In the genomic region with DNA sequence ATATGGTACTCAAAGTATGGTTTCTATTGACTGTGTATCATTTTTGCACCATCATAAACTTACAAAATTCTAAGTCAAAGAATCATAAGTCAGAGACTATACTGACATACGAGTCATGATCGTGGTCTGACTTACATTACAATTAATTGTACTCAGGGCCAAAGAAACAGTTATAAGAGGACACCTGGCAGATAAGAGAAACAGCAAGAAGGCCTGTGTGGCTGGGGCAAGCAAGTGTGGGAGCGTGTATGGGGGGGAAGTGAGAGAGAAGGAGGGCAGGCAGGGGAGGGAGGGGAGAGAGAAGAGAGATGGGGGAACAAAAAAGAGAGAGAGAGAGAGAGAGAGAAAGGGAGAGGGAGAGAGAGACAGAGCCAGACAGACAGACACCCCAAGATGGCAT, we compare ENCODE assay signal across 20 cellular contexts.
DNase-seq lines count a peak whose midpoint lies in the region; ATAC-seq and TF ChIP-seq lines count a peak whose summit lies in the region.
"Had no signal": no experiment of that assay in that cellular context is flagged by ENCODE, and none has a peak within 500 bp of the region (broad histone marks: within the 10 kb centered on the region; RNA-seq: fewer than 3 reads in every experiment).

No MANE protein-coding gene starts in this region.

- no peak for DNase-seq in activated CD4-positive, CD25-positive, alpha-beta regulatory T cell (lab: John Stamatoyannopoulos, UW)
- DNase-seq in Jurkat, Clone E6-1 (ENCODE audit: low read depth, low spot score) = peak; percentile 39
- DNase-seq in activated B cell treated with CpG ODN at 0.5 μM for 24 hours = no peak
- DNase-seq in memory B cell (ENCODE audit: low spot score in 2 of 2) = no peak
- no peak for DNase-seq in activated T-helper 2 cell treated with anti-CD3 and anti-CD28 coated beads, Interferon-gamma antibody, Interleukin-2, Interleukin-4, amounts not matched to agents 10 μg/mL and 5 μg/mL and 100 μg/mL, durations not matched to agents 14 hours and 24 hours and 36 hours (ENCODE audit: low spot score)
- no peak for DNase-seq in stimulated activated CD4-positive, alpha-beta T cell treated with anti-CD3 and anti-CD28 coated beads, Interleukin-12 subunit alpha, Interleukin-12 subunit beta, amount 100 ng/mL, for 4 hours
- DNase-seq in germinal center (ENCODE audit: low spot score) = no peak
- DNase-seq: dorsolateral prefrontal cortex; left lung; mucosa of descending colon; NCI-H1092; NCI-H2081; NCI-H524 treated with DMSO at 0.1 percent for 48 hours; OCI-M1; stimulated activated naive CD4-positive, alpha-beta T cell treated with Interleukin-2 at 50 U/mL for 16 hours had no signal

- no peak overlapping the region for H3K4me3 ChIP-seq in Jurkat, Clone E6-1 (ENCODE audit: low read length)
- H3K4me3 ChIP-seq: BLaER1 treated with 17β-estradiol and CSF1 and Interleukin-3, amounts not matched to agents 10 nM and 100 nM; dorsolateral prefrontal cortex; GM23338; left lung; mucosa of descending colon; tibial nerve had no signal

- H3K27me3 Mint-ChIP-seq in activated B cell treated with CpG ODN at 0.5 μM for 24 hours (no peaks in the 10 kb centered on the region), memory B cell (no peaks in the 10 kb centered on the region)
- no peaks in the 10 kb centered on the region for H3K27me3 Mint-ChIP-seq in activated T-helper 2 cell treated with anti-CD3 and anti-CD28 coated beads, Interferon-gamma antibody, Interleukin-2, Interleukin-4, amounts not matched to agents 10 μg/mL and 5 μg/mL and 100 μg/mL, durations not matched to agents 14 hours and 24 hours and 36 hours (ENCODE audit: low read depth)
- H3K27me3 Mint-ChIP-seq: activated naive CD8-positive, alpha-beta T cell had no signal

- H3K4me1 Mint-ChIP-seq in activated B cell treated with CpG ODN at 0.5 μM for 24 hours (peaks cover 11% of the 10 kb centered on the region), memory B cell (peaks cover 16% of the 10 kb centered on the region)
- H3K4me1 Mint-ChIP-seq in activated T-helper 2 cell treated with anti-CD3 and anti-CD28 coated beads, Interferon-gamma antibody, Interleukin-2, Interleukin-4, amounts not matched to agents 10 μg/mL and 5 μg/mL and 100 μg/mL, durations not matched to agents 14 hours and 24 hours and 36 hours (ENCODE audit: low read depth) = peaks cover 21% of the 10 kb centered on the region

- no peak for TF ChIP-seq CTCF in activated B cell treated with CpG ODN at 0.5 μM for 24 hours (IDR thresholded peaks at IDR 0.05)

- POLR2A ChIA-PET in activated B cell treated with CpG ODN at 0.5 μM for 24 hours (lab: Charles Lee) = interaction anchor here (0.8 kb wide), 1 partner anchor 334 kb away, joined by 7 read pairs; no protein-coding TSS in a partner anchor

- intact Hi-C loops in activated B cell treated with CpG ODN at 0.5 μM for 24 hours (cut with micrococcal nuclease) = no loop called here
- intact Hi-C loops in activated T-helper 2 cell treated with anti-CD3 and anti-CD28 coated beads, Interferon-gamma antibody, Interleukin-2, Interleukin-4, amounts not matched to agents 10 μg/mL and 5 μg/mL and 100 μg/mL, durations not matched to agents 14 hours and 24 hours and 36 hours (cut with micrococcal nuclease) = no loop called here

- no peak overlapping the region for H3K4me3 Mint-ChIP-seq in activated B cell treated with CpG ODN at 0.5 μM for 24 hours
- H3K4me3 Mint-ChIP-seq in memory B cell = no peak overlapping the region
- H3K4me3 Mint-ChIP-seq in activated T-helper 2 cell treated with anti-CD3 and anti-CD28 coated beads, Interferon-gamma antibody, Interleukin-2, Interleukin-4, amounts not matched to agents 10 μg/mL and 5 μg/mL and 100 μg/mL, durations not matched to agents 14 hours and 24 hours and 36 hours (ENCODE audit: low read depth) = no peak overlapping the region
- H3K4me3 Mint-ChIP-seq: activated naive CD8-positive, alpha-beta T cell; GM23338 had no signal

- H3K9me3 Mint-ChIP-seq in activated B cell treated with CpG ODN at 0.5 μM for 24 hours (no peaks in the 10 kb centered on the region), memory B cell (no peaks in the 10 kb centered on the region)
- H3K9me3 Mint-ChIP-seq in activated T-helper 2 cell treated with anti-CD3 and anti-CD28 coated beads, Interferon-gamma antibody, Interleukin-2, Interleukin-4, amounts not matched to agents 10 μg/mL and 5 μg/mL and 100 μg/mL, durations not matched to agents 14 hours and 24 hours and 36 hours = peaks cover under 1% of the 10 kb centered on the region
- H3K9me3 Mint-ChIP-seq: GM23338 had no signal

- H3K36me3 Mint-ChIP-seq in activated B cell treated with CpG ODN at 0.5 μM for 24 hours (ENCODE audit: low read depth) (no peaks in the 10 kb centered on the region), memory B cell (peaks cover 9% of the 10 kb centered on the region)
- H3K36me3 Mint-ChIP-seq in activated T-helper 2 cell treated with anti-CD3 and anti-CD28 coated beads, Interferon-gamma antibody, Interleukin-2, Interleukin-4, amounts not matched to agents 10 μg/mL and 5 μg/mL and 100 μg/mL, durations not matched to agents 14 hours and 24 hours and 36 hours (ENCODE audit: low read depth) = peaks cover 8% of the 10 kb centered on the region

- ATAC-seq in activated CD4-positive, CD25-positive, alpha-beta regulatory T cell treated with anti-CD3 and anti-CD28 coated beads, Interleukin-2, amount 50 U/mL, for 24 hours = peak; percentile 78 to 89
- ATAC-seq in activated B cell treated with CpG ODN at 0.5 μM for 24 hours (ENCODE audit: low read depth) (no peak), memory B cell (ENCODE audit: low read depth) (no peak)
- ATAC-seq: GM23338, left lung, mucosa of descending colon had no signal

- H3K27ac Mint-ChIP-seq in activated B cell treated with CpG ODN at 0.5 μM for 24 hours = peak overlapping the region; percentile 4
- peak overlapping the region; percentile 73 for H3K27ac Mint-ChIP-seq in memory B cell
- H3K27ac Mint-ChIP-seq in activated T-helper 2 cell treated with anti-CD3 and anti-CD28 coated beads, Interferon-gamma antibody, Interleukin-2, Interleukin-4, amounts not matched to agents 10 μg/mL and 5 μg/mL and 100 μg/mL, durations not matched to agents 14 hours and 24 hours and 36 hours = no peak overlapping the region
- H3K27ac Mint-ChIP-seq: activated naive CD8-positive, alpha-beta T cell; GM23338 had no signal

- CTCF ChIA-PET in activated B cell treated with CpG ODN at 0.5 μM for 24 hours (lab: Charles Lee) = no interaction called here

Comparison
In these comparisons a context has a peak if more than half of its experiments do, and no peak if none do; other contexts are left out.
1. ATAC-seq: peak in activated CD4-positive, CD25-positive, alpha-beta regulatory T cell treated with anti-CD3 and anti-CD28 coated beads, Interleukin-2, amount 50 U/mL, for 24 hours (2 of 2); none in activated B cell treated with CpG ODN at 0.5 μM for 24 hours (single experiment) and memory B cell (single experiment).